Comparison of ENCODE assay signal across 19 cellular contexts in genomic region chr20:39967806-39968205, GRCh38.
"Had no signal": no experiment of that assay in that cellular context is flagged by ENCODE, and none has a peak within 500 bp of the region (broad histone marks: within the 10 kb centered on the region; RNA-seq: fewer than 3 reads in every experiment).

No MANE protein-coding gene starts in this region.

- H3K9ac ChIP-seq: SK-N-SH had no signal

- H3K36me3 ChIP-seq: MG63 had no signal

- H3K27me3 ChIP-seq: MG63 had no signal

- H3K27ac ChIP-seq: RWPE1 had no signal

- H3K4me2 ChIP-seq: SK-N-SH had no signal

- H3K4me3 ChIP-seq: MG63 had no signal

- DNase-seq: Karpas-422, KG1, MG63, NCI-H1092, NCI-H1105 treated with DMSO at 0.1 percent for 48 hours, NCI-H1417 treated with DMSO at 0.1 percent for 48 hours, NCI-H146, NCI-H1694 treated with DMSO at 0.1 percent for 48 hours, NCI-H1930, NCI-H2081, NCI-H226, NCI-H446, NCI-H510A, NCI-H524 treated with DMSO at 0.1 percent for 48 hours, NCI-H774, SHP77, SK-N-SH, SW 1271 had no signal

- H3K9me3 ChIP-seq: SK-N-SH had no signal
